Comparison of ENCODE assay signal across 14 cellular contexts in the genomic region with DNA sequence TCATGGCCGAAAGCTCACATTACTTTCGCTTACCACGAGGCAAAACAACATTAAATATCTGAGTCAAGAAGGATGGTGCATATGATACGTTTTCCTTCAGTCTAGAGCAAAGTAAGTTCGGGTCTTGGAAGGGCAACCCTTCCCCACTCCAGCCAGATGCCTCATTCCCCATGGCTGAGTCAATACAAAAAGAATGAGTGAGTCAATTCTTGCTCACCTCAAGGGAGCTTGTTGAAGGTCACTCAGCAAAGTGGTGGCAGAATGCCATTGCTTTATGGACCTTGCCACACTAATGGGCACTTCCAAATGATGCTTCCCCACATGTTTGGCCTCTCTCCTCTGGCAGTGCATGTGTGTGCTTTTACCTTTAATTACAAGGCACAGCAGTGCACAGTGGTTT.
DNase-seq lines count a peak whose midpoint lies in the region; ATAC-seq, FAIRE-seq and TF ChIP-seq lines count a peak whose summit lies in the region.
"Had no signal": no experiment of that assay in that cellular context is flagged by ENCODE, and none has a peak within 500 bp of the region (broad histone marks: within the 10 kb centered on the region; RNA-seq: fewer than 3 reads in every experiment).

No MANE protein-coding gene starts in this region.

- H3K36me3 ChIP-seq in RWPE2 (ENCODE audit: low read depth) (no peaks in the 10 kb centered on the region), kidney (ENCODE audit: control insufficient read depth in 1 of 2, insufficient read depth in 2 of 2, low read length in 2 of 2) (no peaks in the 10 kb centered on the region), spleen (no peaks in the 10 kb centered on the region)

- peak; percentile 99 for ATAC-seq in RWPE2 (ENCODE audit: low read depth)
- no peak for ATAC-seq in HG02642 (IDR thresholded peaks at IDR 0.05; ENCODE audit: poor library complexity, unreplicated experiment)
- ATAC-seq: GM23338 had no signal

- H3K4me1 ChIP-seq in RWPE2 (ENCODE audit: insufficient read depth, poor library complexity, severe bottlenecking) (peaks cover 4% of the 10 kb centered on the region), kidney (ENCODE audit: control insufficient read depth in 1 of 2, insufficient read depth in 1 of 2, low read depth in 1 of 2, low read length in 2 of 2) (peaks cover 2 to 14% of the 10 kb centered on the region in 2 donors), spleen (no peaks in the 10 kb centered on the region)

- no peak for FAIRE-seq in kidney (lab: Jason Lieb, UNC)

- H3K4me3 ChIP-seq in HFF-Myc (replicated peaks; ENCODE audit: low read depth, low read length) = no peak overlapping the region
- no peak overlapping the region for H3K4me3 ChIP-seq in RWPE2 (ENCODE audit: severe bottlenecking)
- no peak overlapping the region for H3K4me3 ChIP-seq in kidney (ENCODE audit: low read length in 2 of 2)
- H3K4me3 ChIP-seq in spleen = no peak overlapping the region
- H3K4me3 ChIP-seq: GM23338 had no signal

- H3K9ac ChIP-seq in kidney (ENCODE audit: low read length in 2 of 2) = no peak overlapping the region

- intact Hi-C loops in kidney (cut with DNase I) (no loop called here), spleen (cut with DNase I; ENCODE audit: low total_unique reads) (no loop called here)

- peak; percentile 72 for DNase-seq in AG20443 (ENCODE audit: low spot score)
- DNase-seq in HFF-Myc (ENCODE audit: extremely low read depth, low read depth) = peak; percentile 20
- peak; percentile 75 for DNase-seq in RWPE2 (ENCODE audit: low spot score)
- peak; percentile 60 for DNase-seq in kidney
- no peak for DNase-seq in DMS 273 (lab: John Stamatoyannopoulos, UW; ENCODE audit: unreplicated experiment)
- DNase-seq in spleen = no peak
- no peak for DNase-seq in effector CD8-positive, alpha-beta T cell (lab: John Stamatoyannopoulos, UW)
- DNase-seq: activated CD4-positive, CD25-positive, alpha-beta regulatory T cell treated with anti-CD3 and anti-CD28 coated beads, Interleukin-2, amount 50 U/mL, for 72 hours; activated naive CD4-positive, alpha-beta T cell treated with anti-CD3 and anti-CD28 coated beads, Interleukin-2, amount 10 ng/mL, durations not matched to agents 7 days and 5 days; effector memory CD4-positive, alpha-beta T cell; immature natural killer cell; NCI-H187 had no signal

- no peaks in the 10 kb centered on the region for H3K27me3 ChIP-seq in RWPE2 (ENCODE audit: insufficient read depth, poor library complexity, severe bottlenecking)
- H3K27me3 ChIP-seq in spleen (replicated peaks in 1 of 7) = no peaks in the 10 kb centered on the region

- H3K9me3 ChIP-seq in RWPE2 (ENCODE audit: severe bottlenecking) (no peaks in the 10 kb centered on the region), kidney (ENCODE audit: control insufficient read depth in 1 of 2, low read length in 2 of 2) (no peaks in the 10 kb centered on the region), spleen (peaks cover 0 to 3% (median 0%) of the 10 kb centered on the region in 8 donors)

- no peak for TF ChIP-seq CTCF in HFF-Myc (IDR thresholded peaks at IDR 0.05; ENCODE audit: low read depth, low read length, missing control alignments)
- no peak for TF ChIP-seq CTCF in RWPE2 (IDR thresholded peaks at IDR 0.05; ENCODE audit: poor library complexity, severe bottlenecking)
- no peak for TF ChIP-seq CTCF in kidney (IDR thresholded peaks at IDR 0.05; ENCODE audit: borderline replicate concordance, extremely low read depth, insufficient read depth)
- TF ChIP-seq CTCF in spleen (IDR thresholded peaks at IDR 0.05 in 8 of 11, conservative IDR thresholded peaks at IDR 0.05 in 3 of 11) = no peak

- peak overlapping the region; percentile 48 for H3K27ac ChIP-seq in RWPE2 (ENCODE audit: poor library complexity, severe bottlenecking)
- H3K27ac ChIP-seq in kidney (ENCODE audit: low read depth in 2 of 2, low read length in 2 of 2) = no peak overlapping the region
- no peak overlapping the region for H3K27ac ChIP-seq in spleen

- no peak for TF ChIP-seq POLR2A in spleen (IDR thresholded peaks at IDR 0.05)

- whole genome bisulfite sequencing in spleen, 5 donors = 75 to 87% (median 82%) methylated on average over 5 of the region's 5 CpGs

Comparison
In these comparisons a context has a peak if more than half of its experiments do, and no peak if none do; other contexts are left out.
1. DNase-seq: peak in AG20443 (single experiment), HFF-Myc (single experiment), RWPE2 (single experiment) and kidney (single experiment); none in DMS 273 (single experiment), spleen (single experiment) and effector CD8-positive, alpha-beta T cell (single experiment).